In the genomic region with DNA sequence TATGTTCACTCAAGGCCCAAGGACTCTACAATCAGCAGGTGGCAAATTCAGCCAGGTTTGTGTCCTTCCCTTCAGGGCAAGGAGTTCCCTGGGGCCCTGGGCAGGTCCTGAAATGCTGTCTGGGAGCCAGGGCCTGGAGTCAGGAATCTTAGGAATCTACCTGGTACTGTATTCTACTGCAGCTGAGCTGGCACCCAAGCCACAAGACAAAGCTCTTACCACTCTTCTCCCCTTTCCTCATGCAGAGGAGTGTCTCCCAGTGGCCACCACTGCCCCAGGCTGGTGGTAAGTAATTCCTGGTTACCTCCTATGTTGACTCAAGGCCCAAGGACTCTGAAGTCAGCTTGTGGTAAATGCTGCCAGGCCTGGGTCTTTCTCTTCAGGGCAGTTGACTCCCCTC, we compare ENCODE assay signal across 20 cellular contexts.
A peak's percentile ranks its signal among the peaks of the same experiment; 100 is the strongest.
DNase-seq lines count a peak whose midpoint lies in the region; ATAC-seq and TF ChIP-seq lines count a peak whose summit lies in the region.
"Had no signal": no experiment of that assay in that cellular context is flagged by ENCODE, and none has a peak within 500 bp of the region (broad histone marks: within the 10 kb centered on the region; RNA-seq: fewer than 3 reads in every experiment).

No MANE protein-coding gene starts in this region.

- H3K56ac ChIP-seq in H9 (ENCODE audit: insufficient read length, low read depth, low read length) (no peak overlapping the region), mesendoderm (ENCODE audit: low read length) (peak overlapping the region; percentile 38)

- H3F3A ChIP-seq in PC-9 (ENCODE audit: insufficient read depth, low read depth), result peaks cover 23% of the 10 kb centered on the region

- ATAC-seq in HG02870 (IDR thresholded peaks at IDR 0.05; ENCODE audit: unreplicated experiment) (no peak), GM19395 (IDR thresholded peaks at IDR 0.05; ENCODE audit: unreplicated experiment) (no peak)

- H2BK15ac ChIP-seq in H9 (ENCODE audit: low read depth, low read length) (no peak overlapping the region), mesendoderm (replicated peaks; ENCODE audit: low read depth) (no peak overlapping the region)

- TF ChIP-seq CTCF in H9 (conservative IDR thresholded peaks at IDR 0.05) (no peak), PC-9 (conservative IDR thresholded peaks at IDR 0.05) (no peak)

- H3K23me2 ChIP-seq in H9 (ENCODE audit: insufficient read length, low read depth, low read length, poor library complexity, severe bottlenecking), result no peaks in the 10 kb centered on the region

- H3K4me2 ChIP-seq in H9 (ENCODE audit: insufficient read depth, insufficient read length, low read length) (no peak overlapping the region), PC-9 (peak overlapping the region; percentile 38), mesendoderm (ENCODE audit: low read length) (no peak overlapping the region)

- H3K79me2 ChIP-seq in H9 (ENCODE audit: insufficient read depth, low read length) (no peaks in the 10 kb centered on the region), PC-9 (ENCODE audit: low read depth) (no peaks in the 10 kb centered on the region), mesendoderm (ENCODE audit: control insufficient read depth, insufficient read depth, low read length) (no peaks in the 10 kb centered on the region)

- H3K27ac ChIP-seq in H9 (ENCODE audit: insufficient read length, low read depth, low read length) (no peak overlapping the region), PC-9 (peak overlapping the region; percentile 72), epithelial cell of prostate (peak overlapping the region; percentile 12), mesendoderm (ENCODE audit: low read depth, low read length) (no peak overlapping the region)
- H3K27ac ChIP-seq: C4-2B had no signal

- H4K8ac ChIP-seq in H9 (replicated peaks; ENCODE audit: insufficient read length, low read depth, low read length), result no peak overlapping the region
- H4K8ac ChIP-seq in mesendoderm (ENCODE audit: low read depth, low read length), result no peak overlapping the region

- H4K5ac ChIP-seq in H9 (ENCODE audit: insufficient read length, low read depth, low read length) (no peak overlapping the region), mesendoderm (ENCODE audit: low read length) (no peak overlapping the region)

- POLR2A ChIA-PET in PC-9 (lab: Charles Lee; ENCODE audit: unreplicated experiment), result interaction anchor here (0.7 kb wide), 1 partner anchor 23 kb away, joined by 8 read pairs; no protein-coding TSS in a partner anchor

- no TSS peak for BruUV-seq in PC-9 (replicated peaks; lab: Mats Ljungman, UMichigan)

- H2BK5ac ChIP-seq in H9 (ENCODE audit: insufficient read length, low read length) (no peak overlapping the region), mesendoderm (ENCODE audit: low read length) (no peak overlapping the region)

- H3K27ac Mint-ChIP-seq in H9, result peak overlapping the region in 1 of 3 experiments; percentile 32; a peak in 1 of 7 replicates
- H3K27ac Mint-ChIP-seq: HFFc6 had no signal

- no peaks in the 10 kb centered on the region for H3K9me2 ChIP-seq in PC-9 (ENCODE audit: insufficient read depth)

- H3K9ac ChIP-seq in H9 (ENCODE audit: extremely low read depth, insufficient read length, low read length), result no peak overlapping the region
- no peak overlapping the region for H3K9ac ChIP-seq in mesendoderm (ENCODE audit: low read length)

- no peak overlapping the region for H3K18ac ChIP-seq in H9 (ENCODE audit: insufficient read length, low read depth, low read length)
- no peak overlapping the region for H3K18ac ChIP-seq in mesendoderm (ENCODE audit: low read length)

- CTCF ChIA-PET in PC-9 (lab: Charles Lee), result interaction anchor here (1.1 kb wide), 1 partner anchor 34 kb away, joined by 4 read pairs; no protein-coding TSS in a partner anchor

- H3K4me3 ChIP-seq in PC-9, result no peak overlapping the region
- H3K4me3 ChIP-seq in mesendoderm (ENCODE audit: low read length), result no peak overlapping the region

- H2AFZ ChIP-seq in H9 (ENCODE audit: low read length) (no peak overlapping the region), PC-9 (no peak overlapping the region)

- no peak overlapping the region; the same call in 1 of the 2 replicates for H3K4ac ChIP-seq in H9 (ENCODE audit: low read depth, low read length)
- H3K4ac ChIP-seq in mesendoderm (ENCODE audit: low read depth, low read length), result no peak overlapping the region

- H3K27me3 Mint-ChIP-seq in H9 (ENCODE audit: low read depth), result peaks cover 2% of the 10 kb centered on the region; the same call in 1 of the 2 replicates

- H3K4me1 ChIP-seq in H9 (ENCODE audit: insufficient read depth, low read length) (peaks cover 2% of the 10 kb centered on the region; the same call in 1 of the 2 replicates), PC-9 (replicated peaks; ENCODE audit: insufficient read depth) (peaks cover 50% of the 10 kb centered on the region), mesendoderm (ENCODE audit: control insufficient read depth, low read depth, low read length) (peaks cover 5% of the 10 kb centered on the region)

- H3T11ph ChIP-seq in H9 (ENCODE audit: low read length), result no peak overlapping the region

- intact Hi-C loops in PC-9 (cut with micrococcal nuclease; ENCODE audit: unreplicated experiment), result loop anchor here (1.0 to 5.0 kb wide), 3 partner anchors 34 to 49 kb away; no protein-coding TSS in a partner anchor

- H2BK120ac ChIP-seq in H9 (ENCODE audit: low read depth, low read length, poor library complexity, severe bottlenecking) (no peak overlapping the region), mesendoderm (ENCODE audit: low read depth, low read length) (no peak overlapping the region)

- no peak overlapping the region for H3K4me3 Mint-ChIP-seq in H9
- H3K4me3 Mint-ChIP-seq: CD8-positive, alpha-beta memory T cell; HFFc6 had no signal

- H2BK12ac ChIP-seq in H9 (ENCODE audit: insufficient read length, low read depth, low read length), result no peak overlapping the region

- H2BK20ac ChIP-seq in H9 (ENCODE audit: low read depth, low read length, poor library complexity, severe bottlenecking), result no peak overlapping the region

- H4K91ac ChIP-seq in H9 (ENCODE audit: insufficient read length, low read depth, low read length), result no peak overlapping the region

- H3K27me3 ChIP-seq in H9 (ENCODE audit: insufficient read depth, low read length) (no peaks in the 10 kb centered on the region), PC-9 (ENCODE audit: insufficient read depth, low read depth) (no peaks in the 10 kb centered on the region), mesendoderm (ENCODE audit: insufficient read depth, low read length, poor library complexity) (no peaks in the 10 kb centered on the region)

- H3K23ac ChIP-seq in H9 (ENCODE audit: insufficient read length, low read depth, low read length) (no peak overlapping the region), mesendoderm (ENCODE audit: low read length) (no peak overlapping the region)

- no peaks in the 10 kb centered on the region; a peak in 1 of 7 replicates for H3K36me3 Mint-ChIP-seq in H9 (ENCODE audit: insufficient read depth in 1 of 3, low read depth in 3 of 3)

- H4K20me1 ChIP-seq in H9 (ENCODE audit: control insufficient read depth, insufficient read depth, insufficient read length), result no peaks in the 10 kb centered on the region
- H4K20me1 ChIP-seq in PC-9 (ENCODE audit: insufficient read depth), result no peaks in the 10 kb centered on the region

- no peaks in the 10 kb centered on the region for H3K9me3 Mint-ChIP-seq in H9
- H3K9me3 Mint-ChIP-seq: HFFc6 had no signal

- H3K79me1 ChIP-seq in H9 (ENCODE audit: insufficient read depth, low read depth, low read length, poor library complexity, severe bottlenecking) (no peaks in the 10 kb centered on the region), mesendoderm (ENCODE audit: low read length) (no peaks in the 10 kb centered on the region)

- H3K36me3 ChIP-seq in PC-9 (ENCODE audit: low read depth) (0 out of 2 replicates have a peak, but pooled peaks cover 3% of the 10 kb centered on the region), mesendoderm (ENCODE audit: control insufficient read depth, insufficient read depth, low read length) (no peaks in the 10 kb centered on the region)

- H3K9me3 ChIP-seq in H9 (ENCODE audit: control insufficient read depth, low read depth, low read length) (no peaks in the 10 kb centered on the region), PC-9 (ENCODE audit: insufficient read depth, low read depth) (peaks cover 8% of the 10 kb centered on the region; the same call in 1 of the 2 replicates)

- H3K14ac ChIP-seq in H9 (ENCODE audit: insufficient read depth, low read length), result peak overlapping the region; percentile 65; the same call in 1 of the 2 replicates

- peaks cover 25 to 29% of the 10 kb centered on the region in 2 experiments for H3K4me1 Mint-ChIP-seq in H9
- H3K4me1 Mint-ChIP-seq: CD8-positive, alpha-beta memory T cell had no signal

- H2AK5ac ChIP-seq in H9 (ENCODE audit: insufficient read length, low read length) (no peak overlapping the region), mesendoderm (ENCODE audit: low read length) (no peak overlapping the region)

- DNase-seq in H9 (no peak), PC-9 (peak; percentile 81 to 90), epithelial cell of prostate (ENCODE audit: low read depth, low spot score) (peak; percentile 16), mesendoderm (peak; percentile 47), NCI-H2107 (lab: John Stamatoyannopoulos, UW) (no peak)
- no peak for DNase-seq in stimulated activated CD4-positive, alpha-beta T cell treated with anti-CD3 and anti-CD28 coated beads, Interleukin-1b, Interleukin-23, amount 100 ng/mL, for 48 hours
- DNase-seq: CD8-positive, alpha-beta memory T cell; EL; HFFc6; Kasumi-1; NCI-H1092 treated with DMSO at 0.1 percent for 48 hours; NCI-H1436 treated with DMSO at 0.1 percent for 48 hours; NCI-H1930; NCI-H2227 treated with DMSO at 0.1 percent for 48 hours; NCI-H510A treated with DMSO at 0.1 percent for 48 hours; NCI-H748 treated with DMSO at 0.1 percent for 48 hours; SHP77 had no signal

Comparison
In these comparisons a context has a peak if more than half of its experiments do, and no peak if none do; other contexts are left out.
1. DNase-seq: peak in PC-9 (2 of 2), epithelial cell of prostate (single experiment) and mesendoderm (single experiment); none in H9 (single experiment), NCI-H2107 (single experiment) and stimulated activated CD4-positive, alpha-beta T cell treated with anti-CD3 and anti-CD28 coated beads, Interleukin-1b, Interleukin-23, amount 100 ng/mL, for 48 hours (single experiment).
2. H3K27ac ChIP-seq: peak in PC-9 (single experiment) and epithelial cell of prostate (single experiment); none in H9 (single experiment) and mesendoderm (single experiment).